In genomic region chr12:89777685-89778379, GRCh38 we compare ENCODE assay signal across 1 cellular context.
TF ChIP-seq lines count a peak whose summit lies in the region.

No MANE protein-coding gene starts in this region.

TF ChIP-seq in IMR-90, 13 proteins besides CTCF, POLR2A, EP300 and RAD21:
- no peak for TF ChIP-seq BHLHE40 (IDR thresholded peaks at IDR 0.05; ENCODE audit: low read depth, low read length)
- no peak for TF ChIP-seq MAZ (IDR thresholded peaks at IDR 0.05; ENCODE audit: borderline replicate concordance, low read depth, low read length)
- no peak for TF ChIP-seq RFX5 (IDR thresholded peaks at IDR 0.05; ENCODE audit: low read depth, low read length)
- no peak for TF ChIP-seq MAFK (IDR thresholded peaks at IDR 0.05; ENCODE audit: low read depth, low read length)
- TF ChIP-seq CHD1 (IDR thresholded peaks at IDR 0.05; ENCODE audit: low read depth, low read length) = no peak
- no peak for TF ChIP-seq NFE2L2 (IDR thresholded peaks at IDR 0.05; ENCODE audit: low read depth, low read length)
- TF ChIP-seq CEBPB (IDR thresholded peaks at IDR 0.05; ENCODE audit: low read depth, low read length) = no peak
- TF ChIP-seq, protein P1, sequence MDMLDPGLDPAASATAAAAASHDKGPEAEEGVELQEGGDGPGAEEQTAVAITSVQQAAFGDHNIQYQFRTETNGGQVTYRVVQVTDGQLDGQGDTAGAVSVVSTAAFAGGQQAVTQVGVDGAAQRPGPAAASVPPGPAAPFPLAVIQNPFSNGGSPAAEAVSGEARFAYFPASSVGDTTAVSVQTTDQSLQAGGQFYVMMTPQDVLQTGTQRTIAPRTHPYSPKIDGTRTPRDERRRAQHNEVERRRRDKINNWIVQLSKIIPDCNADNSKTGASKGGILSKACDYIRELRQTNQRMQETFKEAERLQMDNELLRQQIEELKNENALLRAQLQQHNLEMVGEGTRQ (IDR thresholded peaks at IDR 0.05; ENCODE audit: low read depth, low read length) = no peak
- no peak for TF ChIP-seq RCOR1 (IDR thresholded peaks at IDR 0.05; ENCODE audit: insufficient replicate concordance, low read length)
- no peak for TF ChIP-seq FOS (IDR thresholded peaks at IDR 0.05; ENCODE audit: low read depth, low read length)
- TF ChIP-seq SMC3 (IDR thresholded peaks at IDR 0.05; ENCODE audit: low read depth, low read length) = no peak
- TF ChIP-seq MXI1 (IDR thresholded peaks at IDR 0.05; ENCODE audit: borderline replicate concordance, low read depth, low read length) = no peak
- TF ChIP-seq, protein P2, sequence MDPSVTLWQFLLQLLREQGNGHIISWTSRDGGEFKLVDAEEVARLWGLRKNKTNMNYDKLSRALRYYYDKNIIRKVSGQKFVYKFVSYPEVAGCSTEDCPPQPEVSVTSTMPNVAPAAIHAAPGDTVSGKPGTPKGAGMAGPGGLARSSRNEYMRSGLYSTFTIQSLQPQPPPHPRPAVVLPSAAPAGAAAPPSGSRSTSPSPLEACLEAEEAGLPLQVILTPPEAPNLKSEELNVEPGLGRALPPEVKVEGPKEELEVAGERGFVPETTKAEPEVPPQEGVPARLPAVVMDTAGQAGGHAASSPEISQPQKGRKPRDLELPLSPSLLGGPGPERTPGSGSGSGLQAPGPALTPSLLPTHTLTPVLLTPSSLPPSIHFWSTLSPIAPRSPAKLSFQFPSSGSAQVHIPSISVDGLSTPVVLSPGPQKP (IDR thresholded peaks at IDR 0.05; ENCODE audit: borderline replicate concordance, low read depth, low read length) = no peak
